In the genomic region with DNA sequence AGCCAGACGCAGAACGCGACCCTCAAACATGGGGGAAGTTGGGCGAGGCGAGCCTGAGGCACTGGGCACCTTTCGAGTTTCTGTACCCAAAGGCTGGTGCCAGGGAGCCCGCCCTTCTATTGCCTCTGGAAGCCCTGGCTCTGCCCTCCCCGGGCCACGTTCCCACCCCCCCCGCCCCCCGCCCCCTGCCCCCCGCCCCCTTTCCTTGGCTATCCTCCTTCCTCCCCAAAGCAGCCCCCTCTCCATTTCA, we compare ENCODE assay signal across 8 cellular contexts. TPM values are rescaled to one million over a fixed set of nuclear protein-coding genes. Genes with fewer than 3 reads are reported as not detected.
A peak's percentile ranks its signal among the peaks of the same experiment; 100 is the strongest.
DNase-seq lines count a peak whose midpoint lies in the region; ATAC-seq and TF ChIP-seq lines count a peak whose summit lies in the region.

No MANE protein-coding gene starts in this region.

- H3K27ac ChIP-seq in mesendoderm (ENCODE audit: low read depth, low read length): peak overlapping the region; percentile 95
- peak overlapping the region; percentile 88 for H3K27ac ChIP-seq in urinary bladder (ENCODE audit: low read depth)

- peak overlapping the region; percentile 90 for H3K56ac ChIP-seq in mesendoderm (ENCODE audit: low read length)

- H4K8ac ChIP-seq in mesendoderm (ENCODE audit: low read depth, low read length): no peak overlapping the region

- intact Hi-C loops in MCF 10A (cut with micrococcal nuclease): loop anchor here (5.0 kb wide), 1 partner anchor 443 kb away; the partner anchor contains the start of gene UBE2Q1

- H3K4me2 ChIP-seq in mesendoderm (ENCODE audit: low read length): peak overlapping the region; percentile 55

- ATAC-seq in stimulated activated naive CD8-positive, alpha-beta T cell treated with anti-CD3 and anti-CD28 coated beads, Interleukin-15, Interleukin-2, amounts not matched to agents 100 U/mL and 50 U/mL, for 24 hours: no peak

- peaks cover 7% of the 10 kb centered on the region for H3K27me3 Mint-ChIP-seq in stimulated activated naive CD8-positive, alpha-beta T cell treated with anti-CD3 and anti-CD28 coated beads, Interleukin-15, Interleukin-2, amounts not matched to agents 100 ng/mL and 50 ng/mL, for 24 hours
- no peaks in the 10 kb centered on the region for H3K27me3 Mint-ChIP-seq in MCF 10A (ENCODE audit: insufficient read depth, unreplicated experiment)

- H3K36me3 ChIP-seq in mesendoderm (ENCODE audit: control insufficient read depth, insufficient read depth, low read length): no peaks in the 10 kb centered on the region
- H3K36me3 ChIP-seq in urinary bladder (ENCODE audit: insufficient read depth): no peaks in the 10 kb centered on the region

- no CpG with 5 or more reads among the region's 12 CpGs for whole genome bisulfite sequencing in mesendoderm (ENCODE audit: extremely low coverage, insufficient coverage, low lambda C conversion rate)
- WGBS in urinary bladder: 1% methylated on average over 12 of the region's 12 CpGs

- H2BK15ac ChIP-seq in mesendoderm (replicated peaks; ENCODE audit: low read depth): no peak overlapping the region

- peak overlapping the region; percentile 82 for H3K18ac ChIP-seq in mesendoderm (ENCODE audit: low read length)

- H3K9ac ChIP-seq in mesendoderm (ENCODE audit: low read length): peak overlapping the region; percentile 84

- no TSS peak for BruUV-seq in MCF 10A (replicated peaks; lab: Mats Ljungman, UMichigan)

- H3K4me1 Mint-ChIP-seq in stimulated activated naive CD8-positive, alpha-beta T cell treated with anti-CD3 and anti-CD28 coated beads, Interleukin-15, Interleukin-2, amounts not matched to agents 100 ng/mL and 50 ng/mL, for 24 hours (ENCODE audit: low read depth): peaks cover 48% of the 10 kb centered on the region
- H3K4me1 Mint-ChIP-seq in MCF 10A (ENCODE audit: insufficient read depth, unreplicated experiment): peaks cover 46% of the 10 kb centered on the region

- no peak for DNase-seq in stimulated activated naive CD8-positive, alpha-beta T cell treated with anti-CD3 and anti-CD28 coated beads, Interleukin-15, Interleukin-2, amounts not matched to agents 100 U/mL and 50 U/mL, for 24 hours
- DNase-seq in MCF 10A (ENCODE audit: unreplicated experiment) (no peak), mesendoderm (no peak), dedifferentiated amniotic fluid mesenchymal stem cell (ENCODE audit: extremely low spot score) (no peak), inferior parietal cortex (ENCODE audit: extremely low spot score) (no peak)
- no peak for DNase-seq in stimulated activated CD4-positive, alpha-beta T cell treated with anti-CD3 and anti-CD28 coated beads, Interleukin-2, amount 100 ng/mL, for 48 hours

- H3K79me1 ChIP-seq in mesendoderm (ENCODE audit: low read length): peaks cover 5% of the 10 kb centered on the region

- H3K27ac Mint-ChIP-seq in stimulated activated naive CD8-positive, alpha-beta T cell treated with anti-CD3 and anti-CD28 coated beads, Interleukin-15, Interleukin-2, amounts not matched to agents 100 ng/mL and 50 ng/mL, for 24 hours: peak overlapping the region; percentile 93
- peak overlapping the region; percentile 97 for H3K27ac Mint-ChIP-seq in MCF 10A (ENCODE audit: low read depth, unreplicated experiment)

- POLR2A ChIA-PET in MCF 10A (lab: Yijun Ruan, JAX): interaction anchor here (1.0 to 41.1 kb wide), 8 partner anchors 17 to 331 kb away, joined by 3 to 1917 read pairs (median 44); partner anchors contain the start of genes ADAM15, CKS1B, EFNA1 and FLAD1

- no peaks in the 10 kb centered on the region for H3K9me3 Mint-ChIP-seq in stimulated activated naive CD8-positive, alpha-beta T cell treated with anti-CD3 and anti-CD28 coated beads, Interleukin-15, Interleukin-2, amounts not matched to agents 100 ng/mL and 50 ng/mL, for 24 hours
- H3K9me3 Mint-ChIP-seq in MCF 10A (ENCODE audit: unreplicated experiment): no peaks in the 10 kb centered on the region

- CTCF ChIA-PET in MCF 10A (lab: Yijun Ruan, JAX): interaction anchor here (0.7 to 9.4 kb wide), 16 partner anchors 10 to 85 kb away, joined by 3 to 118 read pairs (median 9); partner anchors contain the start of genes ADAM15, CKS1B, FLAD1 and PYGO2

- H3K36me3 Mint-ChIP-seq in stimulated activated naive CD8-positive, alpha-beta T cell treated with anti-CD3 and anti-CD28 coated beads, Interleukin-15, Interleukin-2, amounts not matched to agents 100 ng/mL and 50 ng/mL, for 24 hours (ENCODE audit: low read depth): no peaks in the 10 kb centered on the region
- peaks cover 13% of the 10 kb centered on the region for H3K36me3 Mint-ChIP-seq in MCF 10A (ENCODE audit: insufficient read depth, unreplicated experiment)

- no peak overlapping the region for H2AK5ac ChIP-seq in mesendoderm (ENCODE audit: low read length)

- H3K27me3 ChIP-seq in mesendoderm (ENCODE audit: insufficient read depth, low read length, poor library complexity): no peaks in the 10 kb centered on the region

- H3K4me1 ChIP-seq in mesendoderm (ENCODE audit: control insufficient read depth, low read depth, low read length): peaks cover 10% of the 10 kb centered on the region
- H3K4me1 ChIP-seq in urinary bladder (ENCODE audit: insufficient read depth): no peaks in the 10 kb centered on the region

- H3K23ac ChIP-seq in mesendoderm (ENCODE audit: low read length): no peak overlapping the region

- H3K79me2 ChIP-seq in mesendoderm (ENCODE audit: control insufficient read depth, insufficient read depth, low read length): peaks cover 17% of the 10 kb centered on the region

- H3K4me3 ChIP-seq in mesendoderm (ENCODE audit: low read length): peak overlapping the region; percentile 10
- peak overlapping the region; percentile 83 for H3K4me3 ChIP-seq in urinary bladder (ENCODE audit: low read depth, low read length)

- no peak overlapping the region for H3K4ac ChIP-seq in mesendoderm (ENCODE audit: low read depth, low read length)

- no peak overlapping the region for H4K5ac ChIP-seq in mesendoderm (ENCODE audit: low read length)

- TF ChIP-seq CTCF in MCF 10A (IDR thresholded peaks at IDR 0.05; ENCODE audit: unreplicated experiment): no peak

- H2BK5ac ChIP-seq in mesendoderm (ENCODE audit: low read length): peak overlapping the region; percentile 60

- peak overlapping the region; percentile 81 for H3K4me3 Mint-ChIP-seq in stimulated activated naive CD8-positive, alpha-beta T cell treated with anti-CD3 and anti-CD28 coated beads, Interleukin-15, Interleukin-2, amounts not matched to agents 100 ng/mL and 50 ng/mL, for 24 hours
- H3K4me3 Mint-ChIP-seq in MCF 10A (ENCODE audit: unreplicated experiment): peak overlapping the region; percentile 90

- H2BK120ac ChIP-seq in mesendoderm (ENCODE audit: low read depth, low read length): no peak overlapping the region

RNA-seq across cellular contexts. Expression of gene ZBTB7B, which starts 2.2 kb away (rescaled TPM):
- total RNA-seq in MCF 10A (2022): 169 and 175 TPM in 2 replicates
- polyA plus RNA-seq in mesendoderm (2013, experiment 1 of 2): 7.4 TPM
- polyA plus RNA-seq in mesendoderm (2013, experiment 2 of 2): 6.9 TPM
- total RNA-seq in urinary bladder: 14.7 TPM
- polyA plus RNA-seq in urinary bladder: 52.0 TPM

RNA-seq across cellular contexts. Expression of gene LENEP, which starts 7.0 kb away (rescaled TPM):
- total RNA-seq in MCF 10A (2022) (0.83 TPM in 1 of 2 replicates, not detected in the other), urinary bladder (not detected)
- 0.28 TPM for polyA plus RNA-seq in mesendoderm (2013, experiment 1 of 2)
- polyA plus RNA-seq in mesendoderm (2013, experiment 2 of 2): 0.11 TPM
- not detected for polyA plus RNA-seq in urinary bladder

RNA-seq across cellular contexts. Expression of gene FLAD1, which starts 17.3 kb away (rescaled TPM):
- total RNA-seq in MCF 10A (2022): 65.4 and 91.1 TPM in 2 replicates
- 74.3 TPM for polyA plus RNA-seq in mesendoderm (2013, experiment 1 of 2)
- polyA plus RNA-seq in mesendoderm (2013, experiment 2 of 2): 74.9 TPM
- total RNA-seq in urinary bladder: 10.5 TPM
- polyA plus RNA-seq in urinary bladder: 27.9 TPM

RNA-seq across cellular contexts. Expression of gene CKS1B, which starts 25.9 kb away (rescaled TPM):
- total RNA-seq in MCF 10A (2022): 285 and 289 TPM in 2 replicates
- 618 TPM for polyA plus RNA-seq in mesendoderm (2013, experiment 1 of 2)
- 617 TPM for polyA plus RNA-seq in mesendoderm (2013, experiment 2 of 2)
- 38.4 TPM for total RNA-seq in urinary bladder
- polyA plus RNA-seq in urinary bladder: 54.9 TPM

RNA-seq across cellular contexts. Expression of gene SHC1, which starts 29.9 kb away (rescaled TPM):
- total RNA-seq in MCF 10A (2022): 667 and 885 TPM in 2 replicates
- polyA plus RNA-seq in mesendoderm (2013, experiment 1 of 2): 191 TPM
- 190 TPM for polyA plus RNA-seq in mesendoderm (2013, experiment 2 of 2)
- 61.2 TPM for total RNA-seq in urinary bladder
- polyA plus RNA-seq in urinary bladder: 110 TPM

Comparison
In these comparisons a context has a peak if more than half of its experiments do, and no peak if none do; other contexts are left out.
1. RNA of gene ZBTB7B, which starts 2.2 kb away (total RNA-seq): 169 to 175 TPM in MCF 10A; 14.7 TPM in urinary bladder (single experiment); every median in the first group is over 10 times any median in the second.